ENCODE assay signal across 22 cellular contexts in genomic region chr13:60811581-60811980, GRCh38.
DNase-seq lines count a peak whose midpoint lies in the region; ATAC-seq, FAIRE-seq and TF ChIP-seq lines count a peak whose summit lies in the region.
"Had no signal": no experiment of that assay in that cellular context is flagged by ENCODE, and none has a peak within 500 bp of the region (broad histone marks: within the 10 kb centered on the region; RNA-seq: fewer than 3 reads in every experiment).

No MANE protein-coding gene starts in this region.

- dilution Hi-C loops in endothelial cell of umbilical vein (cut with MboI; ENCODE audit: extremely low pct_ligation_motif_present, low sequenced_read_pairs): no loop called here

- H3K36me3 Mint-ChIP-seq in stimulated activated naive B cell treated with anti-CD40 and anti-IgM and Interleukin-4, amounts not matched to agents 10 μg/mL and 1 μg/mL and 100 μg/mL, for 72 hours: no peaks in the 10 kb centered on the region
- H3K36me3 Mint-ChIP-seq: CD8-positive, alpha-beta T cell had no signal

- no peak for TF ChIP-seq POLR2A in endothelial cell of umbilical vein (IDR thresholded peaks at IDR 0.05; ENCODE audit: low read depth, low read length)

- H3K27me3 ChIP-seq in PC-3 (ENCODE audit: low read length): no peaks in the 10 kb centered on the region
- no peaks in the 10 kb centered on the region for H3K27me3 ChIP-seq in endothelial cell of umbilical vein (ENCODE audit: control insufficient read depth in 2 of 2, insufficient read depth in 2 of 2, low read length in 2 of 2)
- H3K27me3 ChIP-seq in heart right ventricle: no peaks in the 10 kb centered on the region
- H3K27me3 ChIP-seq: BLaER1 treated with 17β-estradiol and CSF1 and Interleukin-3, amounts not matched to agents 10 nM and 100 nM had no signal

- H4K20me1 ChIP-seq in PC-3 (ENCODE audit: low read length) (no peaks in the 10 kb centered on the region), endothelial cell of umbilical vein (replicated peaks; ENCODE audit: control insufficient read depth, extremely low read depth, insufficient read depth, low read length) (no peaks in the 10 kb centered on the region)
- H4K20me1 ChIP-seq: BLaER1 treated with 17β-estradiol and CSF1 and Interleukin-3, amounts not matched to agents 10 nM and 100 nM had no signal

- CTCF ChIA-PET in PC-3 (lab: Charles Lee): no interaction called here
- CTCF ChIA-PET in endothelial cell of umbilical vein (lab: Charles Lee): no interaction called here

- no peaks in the 10 kb centered on the region for H3K9me1 ChIP-seq in endothelial cell of umbilical vein (replicated peaks; ENCODE audit: control insufficient read depth, extremely low read depth, insufficient read depth, low read length)

- H3K27me3 Mint-ChIP-seq in stimulated activated naive B cell treated with anti-CD40 and anti-IgM and Interleukin-4, amounts not matched to agents 10 μg/mL and 1 μg/mL and 100 μg/mL, for 72 hours: no peaks in the 10 kb centered on the region
- H3K27me3 Mint-ChIP-seq: B cell; CD4-positive, alpha-beta T cell had no signal

- no peaks in the 10 kb centered on the region for H3K79me2 ChIP-seq in PC-3 (ENCODE audit: low read length)
- no peaks in the 10 kb centered on the region for H3K79me2 ChIP-seq in endothelial cell of umbilical vein (ENCODE audit: control insufficient read depth, insufficient read depth, low read length)

- H3K4me1 ChIP-seq in PC-3 (ENCODE audit: insufficient read depth, low read length) (peaks cover 21% of the 10 kb centered on the region), endothelial cell of umbilical vein (ENCODE audit: control insufficient read depth, extremely low read depth, insufficient read depth, low read length) (peaks cover 4% of the 10 kb centered on the region), heart right ventricle (no peaks in the 10 kb centered on the region)
- H3K4me1 ChIP-seq: A549; BLaER1 treated with 17β-estradiol and CSF1 and Interleukin-3, amounts not matched to agents 10 nM and 100 nM; Caco-2 had no signal

- peak overlapping the region; percentile 55; the same call in 1 of the 2 replicates for H3K27ac ChIP-seq in PC-3 (ENCODE audit: low read length)
- H3K27ac ChIP-seq in endothelial cell of umbilical vein (ENCODE audit: insufficient read depth, low read depth, low read length): peak overlapping the region; percentile 7
- no peak overlapping the region for H3K27ac ChIP-seq in epithelial cell of prostate
- no peak overlapping the region for H3K27ac ChIP-seq in heart right ventricle
- H3K27ac ChIP-seq: 22Rv1; A549; BLaER1 treated with 17β-estradiol and CSF1 and Interleukin-3, amounts not matched to agents 10 nM and 100 nM; C4-2B had no signal

- intact Hi-C loops in PC-3 (cut with micrococcal nuclease): no loop called here
- intact Hi-C loops in endothelial cell of umbilical vein (cut with micrococcal nuclease): loop anchor here (2.0 kb wide), 1 partner anchor 53 kb away; no protein-coding TSS in a partner anchor
- intact Hi-C loops in heart right ventricle (cut with DNase I): no loop called here

- H3K27ac Mint-ChIP-seq in stimulated activated naive B cell treated with anti-CD40 and anti-IgM and Interleukin-4, amounts not matched to agents 10 μg/mL and 1 μg/mL and 100 μg/mL, for 72 hours: no peak overlapping the region
- H3K27ac Mint-ChIP-seq: B cell; CD4-positive, alpha-beta T cell; CD8-positive, alpha-beta T cell had no signal

- no peak overlapping the region for H3K4me3 ChIP-seq in PC-3 (ENCODE audit: low read length)
- no peak overlapping the region for H3K4me3 ChIP-seq in endothelial cell of umbilical vein (replicated peaks in 1 of 3; ENCODE audit: insufficient read depth in 1 of 3, low read depth in 1 of 3, low read length in 3 of 3)
- H3K4me3 ChIP-seq in heart right ventricle: no peak overlapping the region
- H3K4me3 ChIP-seq: A549; BLaER1 treated with 17β-estradiol and CSF1 and Interleukin-3, amounts not matched to agents 10 nM and 100 nM had no signal

- H3K4me2 ChIP-seq in PC-3 (ENCODE audit: low read length) (peak overlapping the region; percentile 62), endothelial cell of umbilical vein (ENCODE audit: insufficient read depth, low read length) (no peak overlapping the region)
- H3K4me2 ChIP-seq: A549; BLaER1 treated with 17β-estradiol and CSF1 and Interleukin-3, amounts not matched to agents 10 nM and 100 nM had no signal

- TF ChIP-seq CTCF in PC-3 (conservative IDR thresholded peaks at IDR 0.05; ENCODE audit: low read depth, low read length) (no peak), endothelial cell of umbilical vein (IDR thresholded peaks at IDR 0.05; ENCODE audit: extremely low read depth in 1 of 2, insufficient read depth in 1 of 2, low read depth in 1 of 2, low read length in 2 of 2) (no peak), heart right ventricle (IDR thresholded peaks at IDR 0.05) (no peak)

- H3K9ac ChIP-seq in PC-3 (ENCODE audit: low read length) (no peak overlapping the region), endothelial cell of umbilical vein (replicated peaks; ENCODE audit: extremely low read depth, insufficient read depth, low read length) (no peak overlapping the region)
- H3K9ac ChIP-seq: BLaER1 treated with 17β-estradiol and CSF1 and Interleukin-3, amounts not matched to agents 10 nM and 100 nM had no signal

- peaks cover 7 to 8% of the 10 kb centered on the region in 2 donors for H3K9me3 Mint-ChIP-seq in stimulated activated naive B cell treated with anti-CD40 and anti-IgM and Interleukin-4, amounts not matched to agents 10 μg/mL and 1 μg/mL and 100 μg/mL, for 72 hours

- FAIRE-seq in endothelial cell of umbilical vein (lab: Jason Lieb, UNC): no peak
- FAIRE-seq: A549, D721Med, G401.6, GM12891, GM19239 had no signal

- POLR2A ChIA-PET in PC-3 (lab: Charles Lee; ENCODE audit: unreplicated experiment) (no interaction called here), endothelial cell of umbilical vein (lab: Charles Lee) (no interaction called here)

- ATAC-seq in PC-3 (no peak), heart right ventricle (no peak)
- no peak for ATAC-seq in stimulated activated naive B cell treated with anti-CD40 and anti-IgM and Interleukin-4, amounts not matched to agents 10 μg/mL and 1 μg/mL and 100 μg/mL, for 72 hours (replicated peaks)
- ATAC-seq: A549; CD8-positive, alpha-beta T cell had no signal

- no peaks in the 10 kb centered on the region for H3K9me2 ChIP-seq in PC-3 (replicated peaks; ENCODE audit: low read length)

- H3F3A ChIP-seq in PC-3 (ENCODE audit: low read length, unreplicated experiment): no peaks in the 10 kb centered on the region

- 58 to 73% methylated on average over 1 of the region's 1 CpG for WGBS in heart right ventricle, 2 donors

- no peaks in the 10 kb centered on the region for H3K4me1 Mint-ChIP-seq in stimulated activated naive B cell treated with anti-CD40 and anti-IgM and Interleukin-4, amounts not matched to agents 10 μg/mL and 1 μg/mL and 100 μg/mL, for 72 hours
- H3K4me1 Mint-ChIP-seq: B cell had no signal

- H3K9me3 ChIP-seq in PC-3 (ENCODE audit: low read length) (no peaks in the 10 kb centered on the region), endothelial cell of umbilical vein (replicated peaks; ENCODE audit: control insufficient read depth, insufficient read depth, low read length) (no peaks in the 10 kb centered on the region), heart right ventricle (peaks cover 0 to 5% (median 0%) of the 10 kb centered on the region in 11 donors)
- H3K9me3 ChIP-seq: A549; BLaER1 treated with 17β-estradiol and CSF1 and Interleukin-3, amounts not matched to agents 10 nM and 100 nM; Caco-2 had no signal

- H3K36me3 ChIP-seq in PC-3 (ENCODE audit: low read depth, low read length) (no peaks in the 10 kb centered on the region), endothelial cell of umbilical vein (ENCODE audit: control insufficient read depth in 2 of 2, extremely low read depth in 1 of 2, insufficient read depth in 2 of 2, low read length in 2 of 2) (no peaks in the 10 kb centered on the region), heart right ventricle (no peaks in the 10 kb centered on the region)
- H3K36me3 ChIP-seq: BLaER1 treated with 17β-estradiol and CSF1 and Interleukin-3, amounts not matched to agents 10 nM and 100 nM had no signal

- no peak overlapping the region for H2AFZ ChIP-seq in PC-3 (ENCODE audit: low read length)
- no peak overlapping the region for H2AFZ ChIP-seq in endothelial cell of umbilical vein (ENCODE audit: low read depth, low read length)

- no peak overlapping the region for H3K4me3 Mint-ChIP-seq in stimulated activated naive B cell treated with anti-CD40 and anti-IgM and Interleukin-4, amounts not matched to agents 10 μg/mL and 1 μg/mL and 100 μg/mL, for 72 hours
- H3K4me3 Mint-ChIP-seq: B cell; CD4-positive, alpha-beta T cell; CD8-positive, alpha-beta T cell had no signal

- BruUV-seq in PC-3 (replicated peaks; lab: Mats Ljungman, UMichigan) (no TSS peak), endothelial cell of umbilical vein (replicated peaks; lab: Mats Ljungman, UMichigan) (no TSS peak)

- DNase-seq in PC-3 (no peak), endothelial cell of umbilical vein (ENCODE audit: low read depth, low spot score) (no peak), epithelial cell of prostate (ENCODE audit: low read depth, low spot score) (peak; percentile 36), heart right ventricle (no peak), NCI-H748 treated with DMSO at 0.1 percent for 48 hours (lab: John Stamatoyannopoulos, UW) (no peak)
- DNase-seq in stimulated activated naive B cell treated with anti-CD40 and anti-IgM and Interleukin-4, amounts not matched to agents 10 μg/mL and 1 μg/mL and 100 μg/mL, for 72 hours: no peak
- DNase-seq: AML-193; Caco-2; Calu3; CD4-positive, alpha-beta T cell; CD8-positive, alpha-beta T cell; DMS79 treated with DMSO at 0.1 percent for 48 hours; GF-D8 had no signal

TF ChIP-seq in endothelial cell of umbilical vein, 7 proteins besides CTCF, POLR2A, EP300 and RAD21:
- TF ChIP-seq MAX (IDR thresholded peaks at IDR 0.05; ENCODE audit: insufficient read depth, insufficient read length): no peak
- TF ChIP-seq POLR2AphosphoS5 (IDR thresholded peaks at IDR 0.05; ENCODE audit: insufficient read depth, low read depth, low read length): no peak
- TF ChIP-seq GATA2 (IDR thresholded peaks at IDR 0.05; ENCODE audit: insufficient read depth, insufficient read length, low read depth, low read length): no peak
- TF ChIP-seq EZH2 (IDR thresholded peaks at IDR 0.05; ENCODE audit: borderline replicate concordance, low read depth, low read length, severe bottlenecking): no peak
- TF ChIP-seq MYC (IDR thresholded peaks at IDR 0.05; ENCODE audit: low read depth, low read length): no peak
- no peak for TF ChIP-seq FOS (IDR thresholded peaks at IDR 0.05; ENCODE audit: borderline replicate concordance, insufficient read depth, low read length)
- TF ChIP-seq JUN (IDR thresholded peaks at IDR 0.05; ENCODE audit: borderline replicate concordance, insufficient read depth, insufficient read length, low read depth): no peak

Comparison
In these comparisons a context has a peak if more than half of its experiments do, and no peak if none do; other contexts are left out.
1. H3K27ac ChIP-seq: peak in PC-3 (single experiment) and endothelial cell of umbilical vein (single experiment); none in epithelial cell of prostate (single experiment) and heart right ventricle (0 of 10).